17 cellular contexts compared by ENCODE assay signal in the genomic region with DNA sequence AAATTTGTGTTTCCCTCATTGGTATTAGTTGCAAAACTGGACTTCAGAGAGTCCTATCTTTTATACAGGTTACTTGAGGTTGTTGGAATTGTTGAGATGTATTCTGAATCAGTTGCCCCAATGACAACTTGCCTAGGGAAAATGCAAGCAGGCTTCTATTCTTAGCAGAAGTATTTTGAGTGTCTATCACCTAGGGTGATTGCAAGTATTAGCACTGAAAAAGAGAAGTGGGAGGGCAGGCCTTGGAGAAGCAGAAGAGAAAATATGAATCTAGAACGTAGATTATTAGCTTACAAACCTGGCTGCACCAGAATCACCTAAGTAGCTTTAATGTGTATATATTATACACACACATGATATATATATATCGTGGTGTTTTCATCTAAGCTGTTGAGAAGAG. TPM values are rescaled to one million over a fixed set of nuclear protein-coding genes. Genes with fewer than 3 reads are reported as not detected.
DNase-seq lines count a peak whose midpoint lies in the region; ATAC-seq lines count a peak whose summit lies in the region.
"Had no signal": no experiment of that assay in that cellular context is flagged by ENCODE, and none has a peak within 500 bp of the region (broad histone marks: within the 10 kb centered on the region; RNA-seq: fewer than 3 reads in every experiment).

No MANE protein-coding gene starts in this region.

- no peak overlapping the region for H3K4me3 Mint-ChIP-seq in activated T-helper 1 cell treated with anti-CD3 and anti-CD28 coated beads, Interleukin-12 subunit alpha, Interleukin-12 subunit beta, Interleukin-2, Interleukin-4 antibody, amounts not matched to agents 30 ng/mL and 10 ng/mL and 1 ng/mL, durations not matched to agents 14 hours and 24 hours and 36 hours
- H3K4me3 Mint-ChIP-seq: neural progenitor cell had no signal

- ATAC-seq in GM18520 (IDR thresholded peaks at IDR 0.05; ENCODE audit: unreplicated experiment) (peak; percentile 27), GM21423 (IDR thresholded peaks at IDR 0.05; ENCODE audit: unreplicated experiment) (peak; percentile 26), HG03039 (IDR thresholded peaks at IDR 0.05; ENCODE audit: unreplicated experiment) (peak; percentile 26)
- ATAC-seq: body of pancreas; right cardiac atrium; stimulated activated naive CD8-positive, alpha-beta T cell treated with anti-CD3 and anti-CD28 coated beads, Interleukin-15, Interleukin-2, amounts not matched to agents 100 U/mL and 50 U/mL, for 24 hours had no signal

- H3K9me3 Mint-ChIP-seq in activated T-helper 1 cell treated with anti-CD3 and anti-CD28 coated beads, Interleukin-12 subunit alpha, Interleukin-12 subunit beta, Interleukin-2, Interleukin-4 antibody, amounts not matched to agents 30 ng/mL and 10 ng/mL and 1 ng/mL, durations not matched to agents 14 hours and 24 hours and 36 hours: peaks cover 3% of the 10 kb centered on the region

- no peaks in the 10 kb centered on the region for H3K36me3 Mint-ChIP-seq in activated T-helper 1 cell treated with anti-CD3 and anti-CD28 coated beads, Interleukin-12 subunit alpha, Interleukin-12 subunit beta, Interleukin-2, Interleukin-4 antibody, amounts not matched to agents 30 ng/mL and 10 ng/mL and 1 ng/mL, durations not matched to agents 14 hours and 24 hours and 36 hours (ENCODE audit: low read depth)

- intact Hi-C loops in activated T-helper 1 cell treated with anti-CD3 and anti-CD28 coated beads, Interleukin-12 subunit alpha, Interleukin-12 subunit beta, Interleukin-2, Interleukin-4 antibody, amounts not matched to agents 30 ng/mL and 10 ng/mL and 1 ng/mL, durations not matched to agents 14 hours and 24 hours and 36 hours (cut with micrococcal nuclease): loop anchor here (10.0 kb wide), 1 partner anchor 404 kb away; a partner anchor contains a TSS

- H3K4me1 Mint-ChIP-seq in activated T-helper 1 cell treated with anti-CD3 and anti-CD28 coated beads, Interleukin-12 subunit alpha, Interleukin-12 subunit beta, Interleukin-2, Interleukin-4 antibody, amounts not matched to agents 30 ng/mL and 10 ng/mL and 1 ng/mL, durations not matched to agents 14 hours and 24 hours and 36 hours (ENCODE audit: low read depth): peaks cover 10% of the 10 kb centered on the region

- peak; percentile 73 for DNase-seq in NOMO-1 treated with dmso at 0.1 percent for 144 hours (lab: John Stamatoyannopoulos, UW; ENCODE audit: unreplicated experiment)
- no peak for DNase-seq in SW480 (ENCODE audit: low spot score)
- no peak for DNase-seq in GM19238 (ENCODE audit: insufficient read length, low spot score)
- no peak for DNase-seq in activated T-helper 1 cell treated with anti-CD3 and anti-CD28 coated beads, Interleukin-12 subunit alpha, Interleukin-12 subunit beta, Interleukin-2, Interleukin-4 antibody, amounts not matched to agents 30 ng/mL and 10 ng/mL and 1 ng/mL, durations not matched to agents 14 hours and 24 hours and 36 hours (ENCODE audit: low spot score)
- no peak for DNase-seq in D341Med (ENCODE audit: low spot score)
- DNase-seq: activated gamma-delta T cell; AML-193; body of pancreas; H7; NCI-H2029 treated with DMSO at 0.1 percent for 48 hours; right cardiac atrium; stimulated activated CD4-positive, alpha-beta T cell treated with anti-CD3 and anti-CD28 coated beads, Interleukin-4, amount 100 ng/mL, for 4 hours; stimulated activated naive CD8-positive, alpha-beta T cell treated with anti-CD3 and anti-CD28 coated beads, Interleukin-15, Interleukin-2, amounts not matched to agents 100 U/mL and 50 U/mL, for 24 hours had no signal

- H3K27me3 Mint-ChIP-seq in activated T-helper 1 cell treated with anti-CD3 and anti-CD28 coated beads, Interleukin-12 subunit alpha, Interleukin-12 subunit beta, Interleukin-2, Interleukin-4 antibody, amounts not matched to agents 30 ng/mL and 10 ng/mL and 1 ng/mL, durations not matched to agents 14 hours and 24 hours and 36 hours (ENCODE audit: insufficient read depth): peaks cover 10% of the 10 kb centered on the region

- no peak overlapping the region for H3K27ac Mint-ChIP-seq in activated T-helper 1 cell treated with anti-CD3 and anti-CD28 coated beads, Interleukin-12 subunit alpha, Interleukin-12 subunit beta, Interleukin-2, Interleukin-4 antibody, amounts not matched to agents 30 ng/mL and 10 ng/mL and 1 ng/mL, durations not matched to agents 14 hours and 24 hours and 36 hours
- H3K27ac Mint-ChIP-seq: neural progenitor cell had no signal

RNA-seq across cellular contexts. Expression of a gene that starts 43.2 kb away (rescaled TPM):
- not detected in 2 replicates for total RNA-seq in activated T-helper 1 cell treated with anti-CD3 and anti-CD28 coated beads, Interleukin-12 subunit alpha, Interleukin-12 subunit beta, Interleukin-2, Interleukin-4 antibody, amounts not matched to agents 30 ng/mL and 10 ng/mL and 1 ng/mL, durations not matched to agents 14 hours and 24 hours and 36 hours
